Comparison of ENCODE assay signal across 22 cellular contexts in genomic region chr15:100265641-100266035, GRCh38.
"Had no signal": no experiment of that assay in that cellular context is flagged by ENCODE, and none has a peak within 500 bp of the region (broad histone marks: within the 10 kb centered on the region; RNA-seq: fewer than 3 reads in every experiment).

No MANE protein-coding gene starts in this region.

- H3K27ac Mint-ChIP-seq: activated B cell treated with CpG ODN at 0.5 μM for 24 hours; activated CD4-positive, alpha-beta memory T cell treated with anti-CD3 and anti-CD28 coated beads for 36 hours; activated naive CD4-positive, alpha-beta T cell treated with anti-CD3 and anti-CD28 coated beads, Interleukin-2, amount 50 U/mL, for 24 hours; brain; endodermal cell; memory B cell; T-helper 17 cell had no signal

- H3K27ac ChIP-seq: dorsolateral prefrontal cortex, gastroesophageal sphincter, heart left ventricle, sigmoid colon, thyroid gland had no signal

- H3K27me3 Mint-ChIP-seq: activated B cell treated with CpG ODN at 0.5 μM for 24 hours; activated CD4-positive, alpha-beta memory T cell treated with anti-CD3 and anti-CD28 coated beads for 36 hours; activated naive CD4-positive, alpha-beta T cell treated with anti-CD3 and anti-CD28 coated beads, Interleukin-2, amount 50 U/mL, for 24 hours; memory B cell; T-helper 17 cell had no signal

- H3K36me3 Mint-ChIP-seq: memory B cell had no signal

- H3K4me2 ChIP-seq: smooth muscle cell had no signal

- H3K36me3 ChIP-seq: heart left ventricle, sigmoid colon, thyroid gland had no signal

- DNase-seq: activated B cell treated with CpG ODN at 0.5 μM for 24 hours; activated CD4-positive, alpha-beta memory T cell treated with anti-CD3 and anti-CD28 coated beads for 36 hours; activated CD4-positive, alpha-beta T cell treated with anti-CD3 and anti-CD28 coated beads for 4 hours; activated gamma-delta T cell treated with Interleukin-2 at 50 U/mL for 16 hours; activated T-cell treated with anti-CD3 and anti-CD28 coated beads, Interleukin-2, amount 50 U/mL, for 1 hour; caudate nucleus; endodermal cell; heart left ventricle; sigmoid colon; stimulated activated CD4-positive, alpha-beta T cell treated with anti-CD3 and anti-CD28 coated beads, Interleukin-2, amount 100 ng/mL, for 48 hours; stimulated activated CD8-positive, alpha-beta memory T cell treated with anti-CD3 and anti-CD28 coated beads, Interleukin-4, amount 100 ng/mL, for 48 hours; stimulated activated naive CD4-positive, alpha-beta T cell treated with Interleukin-2 at 50 U/mL for 16 hours; substantia nigra; T-helper 17 cell; thyroid gland had no signal

- H3K27me3 ChIP-seq: gastroesophageal sphincter, heart left ventricle, sigmoid colon, thyroid gland had no signal

- H3K4me3 ChIP-seq: dorsolateral prefrontal cortex, gastroesophageal sphincter, heart left ventricle, sigmoid colon, smooth muscle cell, thyroid gland had no signal

- H3K4me1 Mint-ChIP-seq: activated B cell treated with CpG ODN at 0.5 μM for 24 hours; activated naive CD4-positive, alpha-beta T cell treated with anti-CD3 and anti-CD28 coated beads, Interleukin-2, amount 50 U/mL, for 24 hours; endodermal cell; memory B cell; neural crest cell had no signal

- H3K4me1 ChIP-seq: gastroesophageal sphincter, heart left ventricle, sigmoid colon, thyroid gland had no signal

- H3K4me3 Mint-ChIP-seq: activated B cell treated with CpG ODN at 0.5 μM for 24 hours; activated CD4-positive, alpha-beta memory T cell treated with anti-CD3 and anti-CD28 coated beads for 36 hours; activated naive CD4-positive, alpha-beta T cell treated with anti-CD3 and anti-CD28 coated beads, Interleukin-2, amount 50 U/mL, for 24 hours; brain; endodermal cell; memory B cell; neural crest cell; T-helper 17 cell had no signal

- ATAC-seq: T-helper 17 cell had no signal

- H3K9me3 ChIP-seq: gastroesophageal sphincter, sigmoid colon, thyroid gland had no signal
